ENCODE assay signal across 12 cellular contexts in genomic region chr3:13415236-13416001, GRCh38. TPM values are rescaled to one million over a fixed set of nuclear protein-coding genes. Genes with fewer than 3 reads are reported as not detected.
DNase-seq lines count a peak whose midpoint lies in the region; ATAC-seq and TF ChIP-seq lines count a peak whose summit lies in the region.
"Had no signal": no experiment of that assay in that cellular context is flagged by ENCODE, and none has a peak within 500 bp of the region (broad histone marks: within the 10 kb centered on the region; RNA-seq: fewer than 3 reads in every experiment).

No MANE protein-coding gene starts in this region.

- TF ChIP-seq CTCF in sigmoid colon (IDR thresholded peaks at IDR 0.05) (no peak), body of pancreas (IDR thresholded peaks at IDR 0.05) (no peak)

- H3K36me3 ChIP-seq in sigmoid colon (no peaks in the 10 kb centered on the region), body of pancreas (replicated peaks in 1 of 2; ENCODE audit: insufficient read depth in 1 of 2, low read depth in 2 of 2) (no peaks in the 10 kb centered on the region)
- H3K36me3 ChIP-seq: gastrocnemius medialis, MG63 had no signal

- H3K4me1 Mint-ChIP-seq in activated CD4-positive, alpha-beta T cell treated with anti-CD3 and anti-CD28 coated beads, Interleukin-2, amount 10 ng/mL, durations not matched to agents 7 days and 5 days = peaks cover 59% of the 10 kb centered on the region

- H3K27me3 ChIP-seq in sigmoid colon (peaks cover 0 to 4% (median 0%) of the 10 kb centered on the region in 3 donors), body of pancreas (no peaks in the 10 kb centered on the region)
- H3K27me3 ChIP-seq: gastrocnemius medialis, MG63 had no signal

- H3K4me3 Mint-ChIP-seq in activated CD4-positive, alpha-beta T cell treated with anti-CD3 and anti-CD28 coated beads, Interleukin-2, amount 10 ng/mL, durations not matched to agents 7 days and 5 days = peak overlapping the region; percentile 90

- peak overlapping the region; percentile 94 for H3K27ac Mint-ChIP-seq in activated CD4-positive, alpha-beta T cell treated with anti-CD3 and anti-CD28 coated beads, Interleukin-2, amount 10 ng/mL, durations not matched to agents 7 days and 5 days
- H3K27ac Mint-ChIP-seq in activated naive CD4-positive, alpha-beta T cell treated with anti-CD3 and anti-CD28 coated beads, Interleukin-2, amount 50 U/mL, for 72 hours = peak overlapping the region; percentile 86 to 89

- H3K27ac ChIP-seq in sigmoid colon = no peak overlapping the region
- no peak overlapping the region for H3K27ac ChIP-seq in body of pancreas
- H3K27ac ChIP-seq: gastrocnemius medialis had no signal

- H3K4me3 ChIP-seq in sigmoid colon = no peak overlapping the region
- no peak overlapping the region for H3K4me3 ChIP-seq in body of pancreas
- H3K4me3 ChIP-seq: gastrocnemius medialis, MG63 had no signal

- no peaks in the 10 kb centered on the region for H3K27me3 Mint-ChIP-seq in activated CD4-positive, alpha-beta T cell treated with anti-CD3 and anti-CD28 coated beads, Interleukin-2, amount 10 ng/mL, durations not matched to agents 7 days and 5 days

- WGBS in sigmoid colon, 2 donors = 79 to 88% methylated on average over 15 of the region's 15 CpGs
- WGBS in body of pancreas, 2 donors = 76 to 81% methylated on average over 14 to 15 of the region's 15 CpGs

- H3K9me3 Mint-ChIP-seq in activated CD4-positive, alpha-beta T cell treated with anti-CD3 and anti-CD28 coated beads, Interleukin-2, amount 10 ng/mL, durations not matched to agents 7 days and 5 days = no peaks in the 10 kb centered on the region
- H3K9me3 Mint-ChIP-seq in activated naive CD4-positive, alpha-beta T cell treated with anti-CD3 and anti-CD28 coated beads, Interleukin-2, amount 50 U/mL, for 72 hours = no peaks in the 10 kb centered on the region

- TF ChIP-seq EP300 in sigmoid colon (IDR thresholded peaks at IDR 0.05) = no peak

- no peak for DNase-seq in activated CD4-positive, alpha-beta T cell treated with anti-CD3 and anti-CD28 coated beads, Interleukin-2, amount 10 ng/mL, durations not matched to agents 7 days and 5 days
- DNase-seq in activated CD4-positive, alpha-beta T cell treated with anti-CD3 and anti-CD28 coated beads, Interleukin-2, amount 50 U/mL, for 4 hours = no peak
- DNase-seq in MV-4-11 (lab: John Stamatoyannopoulos, UW) (peak; percentile 8), NCI-H1092 treated with DMSO at 0.1 percent for 48 hours (lab: John Stamatoyannopoulos, UW) (no peak), sigmoid colon (no peak), body of pancreas (no peak)
- no peak for DNase-seq in activated naive CD4-positive, alpha-beta T cell treated with anti-CD3 and anti-CD28 coated beads, Interleukin-2, amount 50 U/mL, for 72 hours (ENCODE audit: low spot score in 2 of 2)
- peak; percentile 19 for DNase-seq in stimulated activated naive CD8-positive, alpha-beta T cell treated with anti-CD3 and anti-CD28 coated beads, Interleukin-15, Interleukin-2, amounts not matched to agents 100 U/mL and 50 U/mL, for 24 hours
- DNase-seq: gastrocnemius medialis, MG63, NCI-H510A, SHP77 treated with DMSO at 0.1 percent for 48 hours had no signal

- TF ChIP-seq POLR2A in sigmoid colon (IDR thresholded peaks at IDR 0.05) (no peak), body of pancreas (IDR thresholded peaks at IDR 0.05) (no peak)

- CTCF ChIA-PET in activated CD4-positive, alpha-beta T cell treated with anti-CD3 and anti-CD28 coated beads, Interleukin-2, amount 10 ng/mL, durations not matched to agents 7 days and 5 days (lab: Charles Lee) = interaction anchor here (0.9 to 4.7 kb wide), 5 partner anchors 8 to 37 kb away, joined by 3 to 26 read pairs (median 6); no protein-coding TSS in a partner anchor

- POLR2A ChIA-PET in activated CD4-positive, alpha-beta T cell treated with anti-CD3 and anti-CD28 coated beads, Interleukin-2, amount 10 ng/mL, durations not matched to agents 7 days and 5 days (lab: Charles Lee) = interaction anchor here (0.7 kb wide), 1 partner anchor 56 kb away, joined by 3 read pairs; no protein-coding TSS in a partner anchor

- peaks cover 43% of the 10 kb centered on the region for H3K36me3 Mint-ChIP-seq in activated CD4-positive, alpha-beta T cell treated with anti-CD3 and anti-CD28 coated beads, Interleukin-2, amount 10 ng/mL, durations not matched to agents 7 days and 5 days (ENCODE audit: low read depth)
- H3K36me3 Mint-ChIP-seq in activated naive CD4-positive, alpha-beta T cell treated with anti-CD3 and anti-CD28 coated beads, Interleukin-2, amount 50 U/mL, for 72 hours = peaks cover 17 to 21% of the 10 kb centered on the region in 2 donors

- intact Hi-C loops in sigmoid colon (cut with DNase I) = no loop called here
- intact Hi-C loops in body of pancreas (cut with DNase I) = no loop called here

- H3K4me1 ChIP-seq in sigmoid colon (peaks cover 0 to 10% (median 6%) of the 10 kb centered on the region in 4 donors), body of pancreas (peaks cover 32% of the 10 kb centered on the region)

- ATAC-seq in activated naive CD4-positive, alpha-beta T cell treated with anti-CD3 and anti-CD28 coated beads, Interleukin-2, amount 50 U/mL, for 72 hours = no peak
- ATAC-seq in stimulated activated naive CD8-positive, alpha-beta T cell treated with anti-CD3 and anti-CD28 coated beads, Interleukin-15, Interleukin-2, amounts not matched to agents 100 U/mL and 50 U/mL, for 24 hours = no peak
- ATAC-seq in body of pancreas = no peak
- ATAC-seq: gastrocnemius medialis had no signal

- H3K9me3 ChIP-seq in sigmoid colon (no peaks in the 10 kb centered on the region), body of pancreas (no peaks in the 10 kb centered on the region)
- H3K9me3 ChIP-seq: gastrocnemius medialis, MG63 had no signal

RNA-seq across cellular contexts. Expression of gene NUP210, which starts 4.7 kb away (rescaled TPM):
- total RNA-seq in activated CD4-positive, alpha-beta T cell treated with anti-CD3 and anti-CD28 coated beads, Interleukin-2, amount 10 ng/mL, durations not matched to agents 7 days and 5 days = 100 to 1,000 TPM; 196 to 204 TPM
- 100 to 1,000 TPM; 116 to 147 TPM for total RNA-seq in activated naive CD4-positive, alpha-beta T cell treated with anti-CD3 and anti-CD28 coated beads, Interleukin-2, amount 50 U/mL, for 72 hours
- total RNA-seq in sigmoid colon (1 to 10 TPM; 1.4 to 6.1 (median 3.1) TPM), body of pancreas (10 to 100 TPM; 16.3 to 19.1 TPM)
- polyA plus RNA-seq in sigmoid colon = 10 to 100 TPM in 1 of 3 donors, 1 to 10 TPM in 1, under 1 TPM in 1; under 0.01 to 26.4 (median 2.1) TPM

Comparison
In these comparisons a context has a peak if more than half of its experiments do, and no peak if none do; other contexts are left out.
1. DNase-seq: peak in MV-4-11 (single experiment) and stimulated activated naive CD8-positive, alpha-beta T cell treated with anti-CD3 and anti-CD28 coated beads, Interleukin-15, Interleukin-2, amounts not matched to agents 100 U/mL and 50 U/mL, for 24 hours (single experiment); none in activated CD4-positive, alpha-beta T cell treated with anti-CD3 and anti-CD28 coated beads, Interleukin-2, amount 10 ng/mL, durations not matched to agents 7 days and 5 days (single experiment), activated CD4-positive, alpha-beta T cell treated with anti-CD3 and anti-CD28 coated beads, Interleukin-2, amount 50 U/mL, for 4 hours (0 of 2), activated naive CD4-positive, alpha-beta T cell treated with anti-CD3 and anti-CD28 coated beads, Interleukin-2, amount 50 U/mL, for 72 hours (0 of 2), NCI-H1092 treated with DMSO at 0.1 percent for 48 hours (single experiment), sigmoid colon (single experiment) and body of pancreas (0 of 4).
2. RNA of gene NUP210, which starts 4.7 kb away (total RNA-seq): 196 to 204 TPM in activated CD4-positive, alpha-beta T cell treated with anti-CD3 and anti-CD28 coated beads, Interleukin-2, amount 10 ng/mL, durations not matched to agents 7 days and 5 days and 116 to 147 TPM in activated naive CD4-positive, alpha-beta T cell treated with anti-CD3 and anti-CD28 coated beads, Interleukin-2, amount 50 U/mL, for 72 hours; 16.3 to 19.1 TPM in body of pancreas and 1.4 to 6.1 TPM in sigmoid colon; every median in the first group is over 4 times any median in the second.